11 cellular contexts compared by ENCODE assay signal in genomic region chr11:60345489-60345888, GRCh38. TPM values are rescaled to one million over a fixed set of nuclear protein-coding genes. Genes with fewer than 3 reads are reported as not detected.
DNase-seq lines count a peak whose midpoint lies in the region; ATAC-seq and TF ChIP-seq lines count a peak whose summit lies in the region.
"Had no signal": no experiment of that assay in that cellular context is flagged by ENCODE, and none has a peak within 500 bp of the region (broad histone marks: within the 10 kb centered on the region; RNA-seq: fewer than 3 reads in every experiment).

No MANE protein-coding gene starts in this region.

- H3K9me3 ChIP-seq in ovary: no peaks in the 10 kb centered on the region
- H3K9me3 ChIP-seq: left lung had no signal

- H3K27me3 ChIP-seq in ovary: no peaks in the 10 kb centered on the region
- H3K27me3 ChIP-seq: left lung had no signal

- no peak for TF ChIP-seq POLR2A in ovary (IDR thresholded peaks at IDR 0.05)

- H3K9me3 Mint-ChIP-seq in activated T-cell treated with anti-CD3 and anti-CD28 coated beads, Interleukin-2, amount 50 U/mL, for 72 hours: no peaks in the 10 kb centered on the region

- TF ChIP-seq CTCF in epithelial cell of proximal tubule (conservative IDR thresholded peaks at IDR 0.05; ENCODE audit: low read depth, low read length): peak; percentile 61
- TF ChIP-seq CTCF in ovary (IDR thresholded peaks at IDR 0.05): no peak

- no peaks in the 10 kb centered on the region for H3K4me1 Mint-ChIP-seq in activated T-cell treated with anti-CD3 and anti-CD28 coated beads, Interleukin-2, amount 50 U/mL, for 72 hours (ENCODE audit: low read depth)

- no peak overlapping the region for H3K4me3 Mint-ChIP-seq in activated T-cell treated with anti-CD3 and anti-CD28 coated beads, Interleukin-2, amount 50 U/mL, for 72 hours

- no peaks in the 10 kb centered on the region for H3K36me3 ChIP-seq in ovary
- H3K36me3 ChIP-seq: left lung had no signal

- no peak for ATAC-seq in activated T-cell treated with anti-CD3 and anti-CD28 coated beads, Interleukin-2, amount 50 U/mL, for 72 hours (replicated peaks in 1 of 2)
- ATAC-seq in HG02938 (IDR thresholded peaks at IDR 0.05; ENCODE audit: unreplicated experiment) (no peak), sciatic nerve (no peak)
- ATAC-seq: left lung had no signal

- intact Hi-C loops in sciatic nerve (cut with DNase I): no loop called here
- intact Hi-C loops in ovary (cut with DNase I): no loop called here

- no peak for TF ChIP-seq EP300 in ovary (IDR thresholded peaks at IDR 0.05)

- no peak overlapping the region for H3K27ac Mint-ChIP-seq in activated T-cell treated with anti-CD3 and anti-CD28 coated beads, Interleukin-2, amount 50 U/mL, for 72 hours

- no peaks in the 10 kb centered on the region for H3K36me3 Mint-ChIP-seq in activated T-cell treated with anti-CD3 and anti-CD28 coated beads, Interleukin-2, amount 50 U/mL, for 72 hours (ENCODE audit: insufficient read depth in 2 of 2)

- H3K4me1 ChIP-seq in ovary (ENCODE audit: insufficient read depth): no peaks in the 10 kb centered on the region
- H3K4me1 ChIP-seq: left lung had no signal

- H3K4me3 ChIP-seq in epithelial cell of proximal tubule (ENCODE audit: low read depth, low read length) (no peak overlapping the region), ovary (no peak overlapping the region)
- H3K4me3 ChIP-seq: left lung had no signal

- peak; percentile 29 to 30 for DNase-seq in activated T-cell treated with anti-CD3 and anti-CD28 coated beads, Interleukin-2, amount 50 U/mL, for 72 hours
- DNase-seq in activated T-cell treated with anti-CD3 and anti-CD28 coated beads for 4 hours (no peak), NCI-H1105 treated with DMSO at 0.1 percent for 48 hours (lab: John Stamatoyannopoulos, UW) (peak; percentile 23), epithelial cell of proximal tubule (ENCODE audit: low read depth) (no peak), sciatic nerve (ENCODE audit: low spot score) (no peak), ovary (no peak)
- peak; percentile 50 for DNase-seq in stimulated activated CD8-positive, alpha-beta memory T cell treated with anti-CD3 and anti-CD28 coated beads, Interleukin-4, amount 100 ng/mL, for 48 hours

- H3K27me3 Mint-ChIP-seq in activated T-cell treated with anti-CD3 and anti-CD28 coated beads, Interleukin-2, amount 50 U/mL, for 72 hours (ENCODE audit: low read depth): peaks cover 44% of the 10 kb centered on the region

- H3K27ac ChIP-seq in ovary: no peak overlapping the region
- H3K27ac ChIP-seq: left lung had no signal

RNA-seq across cellular contexts. Expression of gene MS4A6E, which starts 18.4 kb away (rescaled TPM):
- total RNA-seq in activated T-cell treated with anti-CD3 and anti-CD28 coated beads, Interleukin-2, amount 50 U/mL, for 72 hours: not detected
- not detected in 2 replicates for total RNA-seq in epithelial cell of proximal tubule
- total RNA-seq in sciatic nerve: 0.53 TPM
- total RNA-seq in ovary: 1 to 10 TPM in 1 of 7 donors, not detected in 6; 1.3 TPM
- not detected for polyA plus RNA-seq in ovary
- total RNA-seq: activated CD8-positive, alpha-beta memory T cell treated with anti-CD3 and anti-CD28 coated beads for 36 hours; temporal lobe had no signal

RNA-seq across cellular contexts. Expression of gene MS4A7, which starts 32.8 kb away (rescaled TPM):
- not detected for total RNA-seq in activated T-cell treated with anti-CD3 and anti-CD28 coated beads, Interleukin-2, amount 50 U/mL, for 72 hours
- total RNA-seq in epithelial cell of proximal tubule: not detected in 2 replicates
- total RNA-seq in sciatic nerve: 48.4 TPM
- total RNA-seq in ovary: 10 to 100 TPM in 5 of 7 donors, 1 to 10 TPM in 2; 5.9 to 30.1 (median 11.6) TPM
- 10 to 100 TPM in 1 of 2 donors, 1 to 10 TPM in 1; 5.4 to 38.2 TPM for polyA plus RNA-seq in ovary
- total RNA-seq: activated CD8-positive, alpha-beta memory T cell treated with anti-CD3 and anti-CD28 coated beads for 36 hours had no signal

RNA-seq across cellular contexts. Expression of gene MS4A14, which starts 50.8 kb away (rescaled TPM):
- not detected for total RNA-seq in activated T-cell treated with anti-CD3 and anti-CD28 coated beads, Interleukin-2, amount 50 U/mL, for 72 hours
- not detected in 2 replicates for total RNA-seq in epithelial cell of proximal tubule
- total RNA-seq in sciatic nerve: 6.4 TPM
- 1 to 10 TPM in 2 of 7 donors, under 1 TPM in 5; 0.10 to 1.3 (median 0.82) TPM for total RNA-seq in ovary
- polyA plus RNA-seq in ovary: 1 to 10 TPM in 1 of 2 donors, under 1 TPM in 1; 0.22 to 2.1 TPM
- total RNA-seq: activated CD8-positive, alpha-beta memory T cell treated with anti-CD3 and anti-CD28 coated beads for 36 hours; temporal lobe had no signal

Comparison
In these comparisons a context has a peak if more than half of its experiments do, and no peak if none do; other contexts are left out.
1. DNase-seq: peak in activated T-cell treated with anti-CD3 and anti-CD28 coated beads, Interleukin-2, amount 50 U/mL, for 72 hours (2 of 2), NCI-H1105 treated with DMSO at 0.1 percent for 48 hours (single experiment) and stimulated activated CD8-positive, alpha-beta memory T cell treated with anti-CD3 and anti-CD28 coated beads, Interleukin-4, amount 100 ng/mL, for 48 hours (single experiment); none in activated T-cell treated with anti-CD3 and anti-CD28 coated beads for 4 hours (single experiment), epithelial cell of proximal tubule (single experiment), sciatic nerve (single experiment) and ovary (0 of 5).